28 cellular contexts compared by ENCODE assay signal in genomic region chr12:34352098-34352497, GRCh38.
"Had no signal": no experiment of that assay in that cellular context is flagged by ENCODE, and none has a peak within 500 bp of the region (broad histone marks: within the 10 kb centered on the region; RNA-seq: fewer than 3 reads in every experiment).

No MANE protein-coding gene starts in this region.

- H3K27me3 ChIP-seq: ascending aorta, cardiac muscle cell, colonic mucosa had no signal

- H3K4me1 ChIP-seq: ascending aorta, colonic mucosa had no signal

- H3K4me3 ChIP-seq: ascending aorta, cardiac muscle cell, colonic mucosa had no signal

- ATAC-seq: activated CD4-positive, alpha-beta T cell treated with anti-CD3 and anti-CD28 coated beads for 36 hours; activated CD8-positive, alpha-beta memory T cell treated with anti-CD3 and anti-CD28 coated beads, Interleukin-2, amount 10 ng/mL, durations not matched to agents 7 days and 5 days; activated CD8-positive, alpha-beta T cell treated with anti-CD3 and anti-CD28 coated beads, Interleukin-2, amount 10 ng/mL, durations not matched to agents 7 days and 5 days; activated naive CD8-positive, alpha-beta T cell treated with anti-CD3 and anti-CD28 coated beads, Interleukin-2, amount 50 U/mL, for 24 hours had no signal

- DNase-seq: activated B cell treated with CpG ODN at 0.5 μM for 24 hours; activated CD4-positive, alpha-beta memory T cell treated with anti-CD3 and anti-CD28 coated beads, Interleukin-2, amount 10 ng/mL, durations not matched to agents 7 days and 5 days; activated CD4-positive, alpha-beta T cell treated with anti-CD3 and anti-CD28 coated beads for 1 hour; activated CD4-positive, alpha-beta T cell treated with anti-CD3 and anti-CD28 coated beads for 36 hours; activated CD4-positive, alpha-beta T cell treated with anti-CD3 and anti-CD28 coated beads for 48 hours; activated CD4-positive, alpha-beta T cell treated with anti-CD3 and anti-CD28 coated beads, Interleukin-2, amount 10 ng/mL, durations not matched to agents 7 days and 5 days; activated CD4-positive, alpha-beta T cell treated with anti-CD3 and anti-CD28 coated beads, Interleukin-2, amount 50 U/mL, for 48 hours; activated CD8-positive, alpha-beta memory T cell treated with anti-CD3 and anti-CD28 coated beads for 24 hours; activated CD8-positive, alpha-beta memory T cell treated with anti-CD3 and anti-CD28 coated beads, Interleukin-2, amount 10 ng/mL, durations not matched to agents 7 days and 5 days; activated CD8-positive, alpha-beta memory T cell treated with anti-CD3 and anti-CD28 coated beads, Interleukin-2, amount 50 U/mL, for 48 hours; activated CD8-positive, alpha-beta T cell treated with anti-CD3 and anti-CD28 coated beads, Interleukin-2, amount 10 ng/mL, durations not matched to agents 7 days and 5 days; activated effector memory CD4-positive, alpha-beta T cell treated with Interleukin-2 at 50 U/mL for 16 hours; activated gamma-delta T cell; activated naive CD4-positive, alpha-beta T cell treated with anti-CD3 and anti-CD28 coated beads, Interleukin-2, amount 10 ng/mL, durations not matched to agents 7 days and 5 days; activated naive CD4-positive, alpha-beta T cell treated with Interleukin-2 at 50 U/mL for 16 hours; activated naive CD8-positive, alpha-beta T cell treated with anti-CD3 and anti-CD28 coated beads, Interleukin-2, amount 10 ng/mL, durations not matched to agents 7 days and 5 days; activated naive CD8-positive, alpha-beta T cell treated with anti-CD3 and anti-CD28 coated beads, Interleukin-2, amount 50 U/mL, for 24 hours; activated T-cell treated with anti-CD3 and anti-CD28 coated beads, Interleukin-2, amount 50 U/mL, for 24 hours; activated T-cell treated with anti-CD3 and anti-CD28 coated beads, Interleukin-2, amount 50 U/mL, for 48 hours; amygdala; anterior cingulate cortex; caudate nucleus; cerebellar nuclear complex; colonic mucosa; T-helper 2 cell; T-helper 9 cell had no signal

- H3K9me3 ChIP-seq: colonic mucosa had no signal

- H3K36me3 ChIP-seq: ascending aorta, cardiac muscle cell, colonic mucosa had no signal
